2 cellular contexts compared by ENCODE assay signal in the genomic region with DNA sequence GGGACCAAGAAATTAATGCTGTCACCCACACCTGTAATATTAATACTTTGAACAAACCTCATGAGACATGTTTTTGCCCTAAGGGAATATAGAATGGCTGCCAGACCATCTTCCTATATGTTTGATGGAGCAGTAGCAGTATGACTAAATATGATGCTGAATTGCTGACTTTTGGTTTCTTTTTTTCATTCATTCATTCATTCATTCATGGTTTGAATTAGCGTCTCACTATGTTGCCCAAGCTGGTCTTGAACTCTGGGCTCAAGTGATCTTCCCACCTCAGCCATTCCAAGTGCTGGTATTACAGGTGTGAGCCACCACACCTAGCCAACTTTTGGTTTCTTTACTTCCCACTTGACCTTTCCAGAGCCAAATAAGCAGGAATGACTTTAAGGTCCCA.
TF ChIP-seq lines count a peak whose summit lies in the region.

No MANE protein-coding gene starts in this region.

TF ChIP-seq in WTC11, 78 proteins besides CTCF, POLR2A, EP300 and RAD21 (continues in another document):
- TF ChIP-seq GABPB1 (CRISPR knock-in tag; IDR thresholded peaks at IDR 0.05) (no peak), OVOL2 (CRISPR knock-in tag; IDR thresholded peaks at IDR 0.05; ENCODE audit: borderline replicate concordance) (no peak), ZBTB21 (CRISPR knock-in tag; IDR thresholded peaks at IDR 0.05; ENCODE audit: borderline replicate concordance) (no peak), STAT6 (CRISPR knock-in tag; conservative IDR thresholded peaks at IDR 0.05; ENCODE audit: low read depth) (no peak), ZNF532 (CRISPR knock-in tag; IDR thresholded peaks at IDR 0.05; ENCODE audit: borderline replicate concordance) (no peak), FOXK1 (CRISPR knock-in tag; IDR thresholded peaks at IDR 0.05) (no peak), AFF4 (CRISPR knock-in tag; IDR thresholded peaks at IDR 0.05; ENCODE audit: borderline replicate concordance) (no peak), ZBTB43 (CRISPR knock-in tag; IDR thresholded peaks at IDR 0.05) (no peak)

TF ChIP-seq in K562, 482 proteins besides CTCF, POLR2A, EP300 and RAD21:
- TF ChIP-seq CHCHD3 (CRISPR knock-in tag; IDR thresholded peaks at IDR 0.05) (no peak), ZNF24 (IDR thresholded peaks at IDR 0.05) (peak; percentile 66; the same call in 1 of the 2 replicates), EGR1 (conservative IDR thresholded peaks at IDR 0.05) (no peak)
